ENCODE assay signal across 9 cellular contexts in the genomic region with DNA sequence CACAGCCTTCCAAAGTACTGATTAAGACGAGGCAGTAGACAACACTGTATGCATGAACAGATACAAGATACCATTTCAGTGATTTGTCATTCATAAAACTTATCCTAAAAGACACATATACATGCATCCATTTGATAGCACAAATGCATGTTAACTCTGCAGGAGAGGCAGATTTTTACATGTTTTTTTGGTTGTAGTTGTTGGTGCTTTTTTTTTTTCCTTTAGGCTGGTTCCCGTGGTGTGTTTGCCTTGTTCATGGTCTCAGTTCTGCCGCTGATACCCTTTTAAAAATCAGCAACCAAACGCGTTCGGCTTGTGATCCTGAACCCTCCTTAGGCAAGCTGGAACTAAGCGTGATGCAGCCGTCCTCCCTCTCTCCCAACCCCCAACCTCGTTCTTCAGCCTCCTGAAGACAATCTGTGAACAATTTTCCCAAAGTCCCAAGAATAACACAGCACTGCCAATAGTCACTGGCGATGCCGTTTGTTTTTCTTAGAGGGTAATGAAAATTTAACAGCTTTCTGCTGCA. TPM values are rescaled to one million over a fixed set of nuclear protein-coding genes. Genes with fewer than 3 reads are reported as not detected.
DNase-seq lines count a peak whose midpoint lies in the region; ATAC-seq and TF ChIP-seq lines count a peak whose summit lies in the region.
"Had no signal": no experiment of that assay in that cellular context is flagged by ENCODE, and none has a peak within 500 bp of the region (broad histone marks: within the 10 kb centered on the region; RNA-seq: fewer than 3 reads in every experiment).

No MANE protein-coding gene starts in this region.

- H3K4me3 ChIP-seq in HCT116 (replicated peaks in 1 of 2; ENCODE audit: low read depth in 1 of 2, low read length in 2 of 2) = peak overlapping the region in 1 of 2 experiments; percentile 70; a peak in 3 of 4 replicates
- H3K4me3 ChIP-seq in iPS-15b (ENCODE audit: low read depth, low read length) = peak overlapping the region; percentile 68
- peak overlapping the region; percentile 93 for H3K4me3 ChIP-seq in skeletal muscle satellite cell (ENCODE audit: low read length)

- CTCF ChIA-PET in HCT116 (lab: Charles Lee) = no interaction called here
- CTCF ChIA-PET in activated CD8-positive, alpha-beta T cell treated with anti-CD3 and anti-CD28 coated beads, Interleukin-2, amount 10 ng/mL, durations not matched to agents 7 days and 5 days (lab: Charles Lee) = no interaction called here

- H3K4me3 Mint-ChIP-seq in activated CD8-positive, alpha-beta T cell treated with anti-CD3 and anti-CD28 coated beads, Interleukin-2, amount 10 ng/mL, durations not matched to agents 7 days and 5 days = peak overlapping the region; percentile 36

- H3K4me1 Mint-ChIP-seq in activated CD8-positive, alpha-beta T cell treated with anti-CD3 and anti-CD28 coated beads, Interleukin-2, amount 10 ng/mL, durations not matched to agents 7 days and 5 days (ENCODE audit: low read depth) = peaks cover 16% of the 10 kb centered on the region

- ATAC-seq in HCT116 (no peak), GM19351 (IDR thresholded peaks at IDR 0.05; ENCODE audit: unreplicated experiment) (no peak), HG03095 (IDR thresholded peaks at IDR 0.05; ENCODE audit: unreplicated experiment) (no peak)
- ATAC-seq in activated CD8-positive, alpha-beta T cell treated with anti-CD3 and anti-CD28 coated beads, Interleukin-2, amount 10 ng/mL, durations not matched to agents 7 days and 5 days = no peak

- no peak overlapping the region for H3K9ac ChIP-seq in HCT116 (ENCODE audit: low read length)
- no peak overlapping the region for H3K9ac ChIP-seq in iPS-15b (ENCODE audit: low read depth, low read length)
- peak overlapping the region; percentile 85 for H3K9ac ChIP-seq in skeletal muscle satellite cell (ENCODE audit: low read depth, low read length)

- no peaks in the 10 kb centered on the region for H3K36me3 Mint-ChIP-seq in activated CD8-positive, alpha-beta T cell treated with anti-CD3 and anti-CD28 coated beads, Interleukin-2, amount 10 ng/mL, durations not matched to agents 7 days and 5 days (ENCODE audit: low read depth)

- peaks cover 9% of the 10 kb centered on the region; the same call in 1 of the 2 replicates for H3K27me3 ChIP-seq in HCT116 (ENCODE audit: insufficient read depth, low read length)
- peaks cover 53% of the 10 kb centered on the region for H3K27me3 ChIP-seq in iPS-15b (ENCODE audit: control insufficient read depth, insufficient read depth, low read length)
- H3K27me3 ChIP-seq in skeletal muscle satellite cell (ENCODE audit: control insufficient read depth, insufficient read depth, low read length) = peaks cover 9% of the 10 kb centered on the region

- no peaks in the 10 kb centered on the region for H3K36me3 ChIP-seq in HCT116 (ENCODE audit: control insufficient read depth in 1 of 2, insufficient read depth in 2 of 2, low read length in 2 of 2)
- no peaks in the 10 kb centered on the region for H3K36me3 ChIP-seq in iPS-15b (ENCODE audit: control insufficient read depth, insufficient read depth, low read length)
- H3K36me3 ChIP-seq in skeletal muscle satellite cell (ENCODE audit: insufficient read depth, low read length) = no peaks in the 10 kb centered on the region

- TF ChIP-seq POLR2A in HCT116 (IDR thresholded peaks at IDR 0.05; ENCODE audit: borderline replicate concordance, extremely low read depth, insufficient read depth, insufficient read length) = no peak

- intact Hi-C loops in HCT116 (cut with micrococcal nuclease) = loop anchor here (2.0 to 5.0 kb wide), 2 partner anchors 694 to 749 kb away; no protein-coding TSS in a partner anchor

- H3K27me3 Mint-ChIP-seq in activated CD8-positive, alpha-beta T cell treated with anti-CD3 and anti-CD28 coated beads, Interleukin-2, amount 10 ng/mL, durations not matched to agents 7 days and 5 days (ENCODE audit: low read depth) = peaks cover 54% of the 10 kb centered on the region

- H4K20me1 ChIP-seq in HCT116 (ENCODE audit: insufficient read depth) = no peaks in the 10 kb centered on the region

- POLR2A ChIA-PET in HCT116 (lab: Charles Lee) = no interaction called here
- POLR2A ChIA-PET in activated CD8-positive, alpha-beta T cell treated with anti-CD3 and anti-CD28 coated beads, Interleukin-2, amount 10 ng/mL, durations not matched to agents 7 days and 5 days (lab: Charles Lee) = no interaction called here

- TF ChIP-seq CTCF in HCT116 (IDR thresholded peaks at IDR 0.05 in 2 of 3, conservative IDR thresholded peaks at IDR 0.05 in 1 of 3; ENCODE audit: borderline replicate concordance in 1 of 3, insufficient read depth in 1 of 3, low read depth in 2 of 3, low read length in 2 of 3) = no peak

- H3K27ac Mint-ChIP-seq in activated CD8-positive, alpha-beta T cell treated with anti-CD3 and anti-CD28 coated beads, Interleukin-2, amount 10 ng/mL, durations not matched to agents 7 days and 5 days = no peak overlapping the region

- RAD21 ChIA-PET in HCT116 (lab: Charles Lee; ENCODE audit: low non-redundant PET in 1 of 2, low total read pairs in 2 of 2, uncharacterized antibody in 2 of 2, unreplicated experiment in 2 of 2) = interaction anchor here in 1 of 2 experiments (1.0 kb wide), 1 partner anchor 694 kb away, joined by 3 read pairs; no protein-coding TSS in a partner anchor

- H3K4me2 ChIP-seq in HCT116 (ENCODE audit: low read length) (peak overlapping the region; percentile 98), skeletal muscle satellite cell (ENCODE audit: low read length) (peak overlapping the region; percentile 96)

- no peak for DNase-seq in HCT116 (ENCODE audit: low read depth, low spot score)
- no peak for DNase-seq in activated CD8-positive, alpha-beta T cell treated with anti-CD3 and anti-CD28 coated beads, Interleukin-2, amount 10 ng/mL, durations not matched to agents 7 days and 5 days
- no peak for DNase-seq in NCI-H446 treated with DMSO at 0.1 percent for 48 hours (lab: John Stamatoyannopoulos, UW)
- no peak for DNase-seq in COR-L47 (lab: John Stamatoyannopoulos, UW)
- DNase-seq: stimulated activated CD4-positive, alpha-beta T cell treated with anti-CD3 and anti-CD28 coated beads, Interleukin-12 subunit alpha, Interleukin-12 subunit beta, amount 100 ng/mL, for 4 hours had no signal

- no TSS peak for BruUV-seq in HCT116 (replicated peaks; lab: Mats Ljungman, UMichigan)

- H3K79me2 ChIP-seq in HCT116 (ENCODE audit: insufficient read depth, low read length) = no peaks in the 10 kb centered on the region

- no peaks in the 10 kb centered on the region for H3K9me3 Mint-ChIP-seq in activated CD8-positive, alpha-beta T cell treated with anti-CD3 and anti-CD28 coated beads, Interleukin-2, amount 10 ng/mL, durations not matched to agents 7 days and 5 days (ENCODE audit: insufficient read depth)

- no peak overlapping the region for H3K27ac ChIP-seq in HCT116 (ENCODE audit: low read depth, low read length)

- H3K9me2 ChIP-seq in HCT116 (ENCODE audit: insufficient read depth) = no peaks in the 10 kb centered on the region

- H2AFZ ChIP-seq in HCT116 (ENCODE audit: low read depth, low read length, poor library complexity, severe bottlenecking) = peak overlapping the region; percentile 65

- TF ChIP-seq RAD21 in HCT116 (IDR thresholded peaks at IDR 0.05; ENCODE audit: low read depth) = no peak

- H3K9me3 ChIP-seq in HCT116 (ENCODE audit: control insufficient read depth in 1 of 2, insufficient read depth in 1 of 2, low read depth in 1 of 2, low read length in 2 of 2) (no peaks in the 10 kb centered on the region), iPS-15b (ENCODE audit: control insufficient read depth, insufficient read depth, low read length) (no peaks in the 10 kb centered on the region), skeletal muscle satellite cell (replicated peaks; ENCODE audit: low read length) (no peaks in the 10 kb centered on the region)

- peaks cover 0 to 21% of the 10 kb centered on the region in 2 experiments; a peak in 3 of 4 replicates for H3K4me1 ChIP-seq in HCT116 (ENCODE audit: control insufficient read depth in 1 of 2, insufficient read depth in 2 of 2, low read length in 2 of 2)
- H3K4me1 ChIP-seq in iPS-15b (ENCODE audit: control insufficient read depth, insufficient read depth, low read length) = no peaks in the 10 kb centered on the region
- peaks cover 46% of the 10 kb centered on the region for H3K4me1 ChIP-seq in skeletal muscle satellite cell (ENCODE audit: control insufficient read depth, insufficient read depth, low read length)

TF ChIP-seq in HCT116, 20 proteins besides CTCF, POLR2A, EP300 and RAD21:
- TF ChIP-seq FOSL1 (IDR thresholded peaks at IDR 0.05; ENCODE audit: low read depth) (no peak), TCF7L2 (IDR thresholded peaks at IDR 0.05; ENCODE audit: borderline replicate concordance, extremely low read depth, insufficient read depth, insufficient read length) (no peak)

RNA-seq across cellular contexts. Expression of gene PRICKLE1, which starts 1.2 kb away (rescaled TPM):
- 1.3 TPM for total RNA-seq in HCT116 (2021; ENCODE audit: unreplicated experiment)
- polyA plus RNA-seq in HCT116 (2012) = 1.4 and 1.6 TPM in 2 replicates
- total RNA-seq in activated CD8-positive, alpha-beta T cell treated with anti-CD3 and anti-CD28 coated beads, Interleukin-2, amount 10 ng/mL, durations not matched to agents 7 days and 5 days = under 1 TPM; 0.05 to 0.11 TPM
- 14.4 and 17.5 TPM in 2 replicates for total RNA-seq in skeletal muscle satellite cell (2012; rRNA removed)
